ENCODE assay signal across 1 cellular context in the genomic region with DNA sequence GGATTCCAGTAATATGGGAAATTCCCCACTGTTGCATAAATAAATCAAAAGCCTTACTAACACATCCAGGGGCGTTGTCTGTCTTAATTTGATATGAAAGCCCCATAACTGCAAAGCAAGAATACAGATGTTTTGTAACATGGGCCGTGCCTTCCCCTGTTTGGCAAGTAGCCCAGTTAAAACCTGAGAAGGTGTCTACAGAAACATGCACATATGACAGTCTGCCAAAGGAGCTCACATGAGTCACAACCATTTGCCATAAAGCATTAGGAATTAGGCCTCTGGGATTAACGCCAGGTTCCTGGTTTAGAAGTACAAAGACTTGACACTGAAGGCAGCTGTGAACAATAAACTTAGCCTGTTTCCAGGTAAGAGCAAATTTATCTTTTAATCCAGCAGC.
TF ChIP-seq lines count a peak whose summit lies in the region.

No MANE protein-coding gene starts in this region.

TF ChIP-seq in HCT116, 20 proteins besides CTCF, POLR2A, EP300 and RAD21:
- TF ChIP-seq, protein P1, sequence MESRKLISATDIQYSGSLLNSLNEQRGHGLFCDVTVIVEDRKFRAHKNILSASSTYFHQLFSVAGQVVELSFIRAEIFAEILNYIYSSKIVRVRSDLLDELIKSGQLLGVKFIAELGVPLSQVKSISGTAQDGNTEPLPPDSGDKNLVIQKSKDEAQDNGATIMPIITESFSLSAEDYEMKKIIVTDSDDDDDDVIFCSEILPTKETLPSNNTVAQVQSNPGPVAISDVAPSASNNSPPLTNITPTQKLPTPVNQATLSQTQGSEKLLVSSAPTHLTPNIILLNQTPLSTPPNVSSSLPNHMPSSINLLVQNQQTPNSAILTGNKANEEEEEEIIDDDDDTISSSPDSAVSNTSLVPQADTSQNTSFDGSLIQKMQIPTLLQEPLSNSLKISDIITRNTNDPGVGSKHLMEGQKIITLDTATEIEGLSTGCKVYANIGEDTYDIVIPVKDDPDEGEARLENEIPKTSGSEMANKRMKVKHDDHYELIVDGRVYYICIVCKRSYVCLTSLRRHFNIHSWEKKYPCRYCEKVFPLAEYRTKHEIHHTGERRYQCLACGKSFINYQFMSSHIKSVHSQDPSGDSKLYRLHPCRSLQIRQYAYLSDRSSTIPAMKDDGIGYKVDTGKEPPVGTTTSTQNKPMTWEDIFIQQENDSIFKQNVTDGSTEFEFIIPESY (IDR thresholded peaks at IDR 0.05; ENCODE audit: extremely low read depth, insufficient replicate concordance, low read length), result no peak
- TF ChIP-seq POLR2AphosphoS5 (IDR thresholded peaks at IDR 0.05; ENCODE audit: low read depth, low read length) (peak; percentile 67; the same call in 1 of the 2 replicates), EZH2phosphoT487 (IDR thresholded peaks at IDR 0.05; ENCODE audit: borderline replicate concordance) (no peak), SIN3A (IDR thresholded peaks at IDR 0.05; ENCODE audit: low read depth) (peak; percentile 46; the same call in 1 of the 2 replicates), EGR1 (IDR thresholded peaks at IDR 0.05; ENCODE audit: low read depth) (no peak), SP1 (IDR thresholded peaks at IDR 0.05; ENCODE audit: low read depth) (peak; percentile 62), TCF7L2 (IDR thresholded peaks at IDR 0.05; ENCODE audit: borderline replicate concordance, extremely low read depth, insufficient read depth, insufficient read length) (peak; percentile 84), CBX3 (IDR thresholded peaks at IDR 0.05; ENCODE audit: low read depth) (peak; percentile 95), CEBPB (IDR thresholded peaks at IDR 0.05; ENCODE audit: low read depth) (peak; percentile 60), YY1 (IDR thresholded peaks at IDR 0.05; ENCODE audit: extremely low read depth, insufficient replicate concordance, low read depth, low read length) (no peak), EZH2 (IDR thresholded peaks at IDR 0.05) (no peak), ELF1 (IDR thresholded peaks at IDR 0.05; ENCODE audit: borderline replicate concordance, low read depth) (no peak; the same call in 1 of the 2 replicates), JUND (IDR thresholded peaks at IDR 0.05) (peak; percentile 79), ZFX (IDR thresholded peaks at IDR 0.05) (no peak), ZNF274 (IDR thresholded peaks at IDR 0.05; ENCODE audit: low read depth, low read length) (no peak), SRF (IDR thresholded peaks at IDR 0.05; ENCODE audit: low read depth) (no peak; the same call in 1 of the 2 replicates), FOSL1 (IDR thresholded peaks at IDR 0.05; ENCODE audit: low read depth) (peak; percentile 70)
- TF ChIP-seq, protein P2, sequence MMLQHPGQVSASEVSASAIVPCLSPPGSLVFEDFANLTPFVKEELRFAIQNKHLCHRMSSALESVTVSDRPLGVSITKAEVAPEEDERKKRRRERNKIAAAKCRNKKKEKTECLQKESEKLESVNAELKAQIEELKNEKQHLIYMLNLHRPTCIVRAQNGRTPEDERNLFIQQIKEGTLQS (IDR thresholded peaks at IDR 0.05), result no peak
- TF ChIP-seq, protein P3, sequence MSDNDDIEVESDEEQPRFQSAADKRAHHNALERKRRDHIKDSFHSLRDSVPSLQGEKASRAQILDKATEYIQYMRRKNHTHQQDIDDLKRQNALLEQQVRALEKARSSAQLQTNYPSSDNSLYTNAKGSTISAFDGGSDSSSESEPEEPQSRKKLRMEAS (IDR thresholded peaks at IDR 0.05), result peak; percentile 38; the same call in 1 of the 2 replicates
- TF ChIP-seq, protein P4, sequence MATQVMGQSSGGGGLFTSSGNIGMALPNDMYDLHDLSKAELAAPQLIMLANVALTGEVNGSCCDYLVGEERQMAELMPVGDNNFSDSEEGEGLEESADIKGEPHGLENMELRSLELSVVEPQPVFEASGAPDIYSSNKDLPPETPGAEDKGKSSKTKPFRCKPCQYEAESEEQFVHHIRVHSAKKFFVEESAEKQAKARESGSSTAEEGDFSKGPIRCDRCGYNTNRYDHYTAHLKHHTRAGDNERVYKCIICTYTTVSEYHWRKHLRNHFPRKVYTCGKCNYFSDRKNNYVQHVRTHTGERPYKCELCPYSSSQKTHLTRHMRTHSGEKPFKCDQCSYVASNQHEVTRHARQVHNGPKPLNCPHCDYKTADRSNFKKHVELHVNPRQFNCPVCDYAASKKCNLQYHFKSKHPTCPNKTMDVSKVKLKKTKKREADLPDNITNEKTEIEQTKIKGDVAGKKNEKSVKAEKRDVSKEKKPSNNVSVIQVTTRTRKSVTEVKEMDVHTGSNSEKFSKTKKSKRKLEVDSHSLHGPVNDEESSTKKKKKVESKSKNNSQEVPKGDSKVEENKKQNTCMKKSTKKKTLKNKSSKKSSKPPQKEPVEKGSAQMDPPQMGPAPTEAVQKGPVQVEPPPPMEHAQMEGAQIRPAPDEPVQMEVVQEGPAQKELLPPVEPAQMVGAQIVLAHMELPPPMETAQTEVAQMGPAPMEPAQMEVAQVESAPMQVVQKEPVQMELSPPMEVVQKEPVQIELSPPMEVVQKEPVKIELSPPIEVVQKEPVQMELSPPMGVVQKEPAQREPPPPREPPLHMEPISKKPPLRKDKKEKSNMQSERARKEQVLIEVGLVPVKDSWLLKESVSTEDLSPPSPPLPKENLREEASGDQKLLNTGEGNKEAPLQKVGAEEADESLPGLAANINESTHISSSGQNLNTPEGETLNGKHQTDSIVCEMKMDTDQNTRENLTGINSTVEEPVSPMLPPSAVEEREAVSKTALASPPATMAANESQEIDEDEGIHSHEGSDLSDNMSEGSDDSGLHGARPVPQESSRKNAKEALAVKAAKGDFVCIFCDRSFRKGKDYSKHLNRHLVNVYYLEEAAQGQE (IDR thresholded peaks at IDR 0.05; ENCODE audit: low read depth), result no peak
